Comparison of ENCODE assay signal across 1 cellular context in genomic region chr4:124019749-124020549, GRCh38.
TF ChIP-seq lines count a peak whose summit lies in the region.

No MANE protein-coding gene starts in this region.

TF ChIP-seq in GM12878, 131 proteins besides CTCF, POLR2A, EP300 and RAD21 (continued from another document):
- TF ChIP-seq ZBTB40 (IDR thresholded peaks at IDR 0.05; ENCODE audit: borderline replicate concordance) (no peak), ETV6 (conservative IDR thresholded peaks at IDR 0.05 in 1 of 2, IDR thresholded peaks at IDR 0.05 in 1 of 2; ENCODE audit: borderline replicate concordance in 1 of 2, low read depth in 1 of 2) (no peak), ZNF384 (IDR thresholded peaks at IDR 0.05; ENCODE audit: borderline replicate concordance, low read depth, low read length) (no peak), HDAC2 (IDR thresholded peaks at IDR 0.05) (no peak), ZNF687 (IDR thresholded peaks at IDR 0.05) (no peak), KAT2A (conservative IDR thresholded peaks at IDR 0.05; ENCODE audit: control insufficient read depth, low read depth, low read length) (no peak), RFX5 (IDR thresholded peaks at IDR 0.05; ENCODE audit: low read depth, low read length) (no peak), PAX8 (IDR thresholded peaks at IDR 0.05) (no peak), RAD51 (IDR thresholded peaks at IDR 0.05) (no peak), BCL11A (IDR thresholded peaks at IDR 0.05; ENCODE audit: low read depth, low read length) (no peak)
